In the genomic region with DNA sequence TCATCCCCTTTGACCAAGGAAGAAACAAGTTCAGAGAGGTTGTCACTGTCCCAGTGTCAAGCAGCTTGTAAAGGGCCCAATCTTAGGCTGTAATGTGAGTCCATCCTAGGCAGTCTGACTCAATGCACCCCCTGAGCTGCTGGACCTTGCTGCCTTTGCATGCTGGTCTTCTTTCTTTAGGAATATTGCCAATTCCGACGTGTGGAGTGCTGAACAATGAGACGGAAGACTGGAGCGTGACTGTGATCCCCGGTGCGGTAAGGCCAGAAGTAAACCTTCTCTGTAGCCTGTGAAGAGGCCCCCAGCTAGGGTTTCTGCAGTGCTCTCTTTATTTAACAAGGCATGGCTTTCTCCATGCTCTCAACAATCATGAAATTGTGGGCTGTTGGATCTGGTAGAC, we compare ENCODE assay signal across 8 cellular contexts. TPM values are rescaled to one million over a fixed set of nuclear protein-coding genes. Genes with fewer than 3 reads are reported as not detected.
DNase-seq lines count a peak whose midpoint lies in the region; ATAC-seq and TF ChIP-seq lines count a peak whose summit lies in the region.
"Had no signal": no experiment of that assay in that cellular context is flagged by ENCODE, and none has a peak within 500 bp of the region (broad histone marks: within the 10 kb centered on the region; RNA-seq: fewer than 3 reads in every experiment).

No MANE protein-coding gene starts in this region.

- no peaks in the 10 kb centered on the region for H3K27me3 Mint-ChIP-seq in activated T-cell treated with anti-CD3 and anti-CD28 coated beads, Interleukin-2, amount 50 U/mL, for 72 hours (ENCODE audit: low read depth)

- H3K4me1 Mint-ChIP-seq in activated T-cell treated with anti-CD3 and anti-CD28 coated beads, Interleukin-2, amount 50 U/mL, for 72 hours (ENCODE audit: low read depth): peaks cover 11% of the 10 kb centered on the region

- H3K27me3 ChIP-seq in tibial artery: no peaks in the 10 kb centered on the region

- intact Hi-C loops in tibial artery (cut with DNase I; ENCODE audit: low total_unique reads): no loop called here

- H3K9me3 Mint-ChIP-seq in activated T-cell treated with anti-CD3 and anti-CD28 coated beads, Interleukin-2, amount 50 U/mL, for 72 hours: no peaks in the 10 kb centered on the region

- H3K4me3 ChIP-seq in fibroblast of pulmonary artery (replicated peaks; ENCODE audit: low read depth, low read length) (peak overlapping the region; percentile 66), tibial artery (peak overlapping the region; percentile 79 to 88)

- peaks cover 3 to 31% (median 30%) of the 10 kb centered on the region in 3 donors for H3K36me3 ChIP-seq in tibial artery

- no peak for DNase-seq in activated T-cell treated with anti-CD3 and anti-CD28 coated beads, Interleukin-2, amount 50 U/mL, for 72 hours
- no peak for DNase-seq in activated T-cell treated with anti-CD3 and anti-CD28 coated beads, Interleukin-2, amount 50 U/mL, for 48 hours
- DNase-seq in fibroblast of pulmonary artery (ENCODE audit: low read depth): no peak
- no peak for DNase-seq in tibial artery
- no peak for DNase-seq in activated CD8-positive, alpha-beta memory T cell treated with anti-CD3 and anti-CD28 coated beads, Interleukin-2, amount 50 U/mL, for 4 hours
- DNase-seq: DMS153, NCI-H1436 treated with DMSO at 0.1 percent for 48 hours had no signal

- H3K27ac ChIP-seq in tibial artery: no peak overlapping the region

- ATAC-seq in activated T-cell treated with anti-CD3 and anti-CD28 coated beads, Interleukin-2, amount 50 U/mL, for 72 hours (replicated peaks in 1 of 2): no peak
- ATAC-seq in HG02571 (IDR thresholded peaks at IDR 0.05; ENCODE audit: unreplicated experiment): no peak

- H3K27ac Mint-ChIP-seq in activated T-cell treated with anti-CD3 and anti-CD28 coated beads, Interleukin-2, amount 50 U/mL, for 72 hours: no peak overlapping the region

- peaks cover 0 to 19% (median 5%) of the 10 kb centered on the region in 4 donors for H3K4me1 ChIP-seq in tibial artery

- no peaks in the 10 kb centered on the region for H3K36me3 Mint-ChIP-seq in activated T-cell treated with anti-CD3 and anti-CD28 coated beads, Interleukin-2, amount 50 U/mL, for 72 hours (ENCODE audit: insufficient read depth in 2 of 2)

- TF ChIP-seq CTCF in fibroblast of pulmonary artery (IDR thresholded peaks at IDR 0.05; ENCODE audit: low read length, missing control alignments): no peak
- no peak for TF ChIP-seq CTCF in tibial artery (IDR thresholded peaks at IDR 0.05)

- peak overlapping the region; percentile 90 to 91 for H3K4me3 Mint-ChIP-seq in activated T-cell treated with anti-CD3 and anti-CD28 coated beads, Interleukin-2, amount 50 U/mL, for 72 hours

- H3K9me3 ChIP-seq in tibial artery: no peaks in the 10 kb centered on the region

RNA-seq across cellular contexts. Expression of gene TCTN2, which starts 1.0 kb away (rescaled TPM):
- 1 to 10 TPM; 5.9 to 8.0 TPM for total RNA-seq in activated T-cell treated with anti-CD3 and anti-CD28 coated beads, Interleukin-2, amount 50 U/mL, for 72 hours

RNA-seq across cellular contexts. Expression of gene GTF2H3, which starts 38.2 kb away (rescaled TPM):
- 10 to 100 TPM; 56.0 to 66.7 TPM for total RNA-seq in activated T-cell treated with anti-CD3 and anti-CD28 coated beads, Interleukin-2, amount 50 U/mL, for 72 hours

RNA-seq across cellular contexts. Expression of gene EIF2B1, which starts 38.4 kb away (rescaled TPM):
- 10 to 100 TPM; 58.1 to 76.7 TPM for total RNA-seq in activated T-cell treated with anti-CD3 and anti-CD28 coated beads, Interleukin-2, amount 50 U/mL, for 72 hours

RNA-seq across cellular contexts. Expression of gene ATP6V0A2, which starts 40.3 kb away (rescaled TPM):
- 100 to 1,000 TPM; 125 to 140 TPM for total RNA-seq in activated T-cell treated with anti-CD3 and anti-CD28 coated beads, Interleukin-2, amount 50 U/mL, for 72 hours
